Comparison of ENCODE assay signal across 8 cellular contexts in the genomic region with DNA sequence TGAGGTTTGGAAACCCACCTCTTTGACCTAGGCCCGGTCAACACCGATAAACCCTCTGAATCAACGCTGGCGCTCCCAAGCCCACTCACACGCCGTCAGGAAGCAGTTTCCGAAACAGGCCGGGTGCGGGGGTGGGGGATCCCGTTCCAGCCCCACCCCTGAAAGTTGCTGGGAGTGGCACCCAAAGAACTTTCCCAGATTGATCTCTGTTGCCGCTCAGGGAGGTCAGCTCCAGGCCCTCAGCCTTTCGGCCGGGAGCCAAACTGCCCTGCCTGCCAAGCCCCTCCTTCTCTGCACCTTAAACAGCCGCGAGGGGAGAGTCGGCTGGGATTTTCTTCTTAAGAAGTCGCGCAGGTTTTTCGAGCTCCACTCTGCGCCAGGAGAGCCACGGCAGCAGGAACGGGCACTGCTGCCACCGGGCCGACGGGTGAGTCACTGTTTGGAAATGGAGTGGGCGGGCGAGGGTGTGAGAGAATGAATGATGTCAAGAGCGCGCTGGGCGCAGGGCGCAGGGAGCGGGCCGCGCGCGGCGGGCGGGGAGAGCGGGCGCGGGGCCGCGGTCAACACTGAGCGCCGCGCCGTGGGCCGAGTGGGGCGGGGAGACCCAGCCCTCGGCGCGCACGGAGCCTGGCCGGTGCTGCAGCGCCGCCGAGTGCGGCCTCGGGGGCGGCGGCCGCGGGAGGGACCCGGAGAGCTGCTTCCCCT. TPM values are rescaled to one million over a fixed set of nuclear protein-coding genes. Genes with fewer than 3 reads are reported as not detected.
DNase-seq lines count a peak whose midpoint lies in the region; ATAC-seq and TF ChIP-seq lines count a peak whose summit lies in the region.

A gene (plus strand): TSS at position 566 of the 705 bp plus-strand sequence. CDS start 70,622 bp downstream, outside the sequence.

- H3K9me3 ChIP-seq in CD4-positive, CD25-positive, alpha-beta regulatory T cell (ENCODE audit: control insufficient read depth in 2 of 2, low read length in 2 of 2): no peaks in the 10 kb centered on the region
- H3K9me3 ChIP-seq in SK-N-MC (ENCODE audit: low read depth, low read length): no peaks in the 10 kb centered on the region
- H3K9me3 ChIP-seq in ascending aorta: no peaks in the 10 kb centered on the region
- no peaks in the 10 kb centered on the region for H3K9me3 ChIP-seq in right cardiac atrium (ENCODE audit: control insufficient read depth, low read length)
- H3K9me3 ChIP-seq in vagina: no peaks in the 10 kb centered on the region

- H3K27me3 ChIP-seq in CD4-positive, CD25-positive, alpha-beta regulatory T cell (ENCODE audit: control insufficient read depth, insufficient read depth, low read length): peaks cover 19% of the 10 kb centered on the region
- H3K27me3 ChIP-seq in ascending aorta (no peaks in the 10 kb centered on the region), right cardiac atrium (ENCODE audit: control insufficient read depth, insufficient read depth) (no peaks in the 10 kb centered on the region), vagina (no peaks in the 10 kb centered on the region)

- peak within 1 kb of the TSS; percentile 13 to 78 (median 68) for H3K4me3 Mint-ChIP-seq in CD4-positive, CD25-positive, alpha-beta regulatory T cell

- no peak within 1 kb of the TSS for H3K4me3 ChIP-seq in CD4-positive, CD25-positive, alpha-beta regulatory T cell (ENCODE audit: low read depth, low read length)
- H3K4me3 ChIP-seq in SK-N-MC (peak within 1 kb of the TSS; percentile 82), ascending aorta (peak within 1 kb of the TSS; percentile 77 to 94), right cardiac atrium (ENCODE audit: low read length) (peak within 1 kb of the TSS; percentile 75), vagina (peak within 1 kb of the TSS; percentile 94)

- peaks cover 0 to 2% (median 0%) of the 10 kb centered on the region in 7 donors for H3K9me3 Mint-ChIP-seq in CD4-positive, CD25-positive, alpha-beta regulatory T cell

- H3K9ac ChIP-seq in SK-N-MC (ENCODE audit: insufficient read length): peak within 1 kb of the TSS; percentile 46

- no peaks in the 10 kb centered on the region for H3K36me3 ChIP-seq in CD4-positive, CD25-positive, alpha-beta regulatory T cell (ENCODE audit: control insufficient read depth, insufficient read depth, low read length)
- H3K36me3 ChIP-seq in SK-N-MC (ENCODE audit: insufficient read depth, low read length) (no peaks in the 10 kb centered on the region), ascending aorta (no peaks in the 10 kb centered on the region), vagina (no peaks in the 10 kb centered on the region)

- peaks cover 8% of the 10 kb centered on the region for H3K4me1 ChIP-seq in CD4-positive, CD25-positive, alpha-beta regulatory T cell (ENCODE audit: control insufficient read depth, insufficient read depth, low read length, poor library complexity, severe bottlenecking)
- H3K4me1 ChIP-seq in ascending aorta: peaks cover 2 to 3% of the 10 kb centered on the region in 2 donors
- no peaks in the 10 kb centered on the region for H3K4me1 ChIP-seq in right cardiac atrium (ENCODE audit: control insufficient read depth, insufficient read depth, low read length)
- H3K4me1 ChIP-seq in vagina: peaks cover 30% of the 10 kb centered on the region

- no peak within 1 kb of the TSS for H3K27ac ChIP-seq in CD4-positive, CD25-positive, alpha-beta regulatory T cell (ENCODE audit: insufficient read depth, low read length, poor library complexity, severe bottlenecking)
- H3K27ac ChIP-seq in SK-N-MC: no peak within 1 kb of the TSS
- peak within 1 kb of the TSS; percentile 96 to 98 for H3K27ac ChIP-seq in ascending aorta
- peak within 1 kb of the TSS; percentile 91 for H3K27ac ChIP-seq in right cardiac atrium (ENCODE audit: low read length)
- peak within 1 kb of the TSS; percentile 94 for H3K27ac ChIP-seq in vagina

- intact Hi-C loops in ascending aorta (cut with DNase I) (loop anchor here (1.0 to 10.0 kb wide), 9 partner anchors 43 to 800 kb away; a partner anchor contains a TSS), right cardiac atrium (cut with DNase I) (loop anchor here in 2 of 4 donors (5.0 to 10.0 kb wide), 2 partner anchors 62 to 90 kb away; no protein-coding TSS in a partner anchor), posterior vena cava (cut with DNase I) (no loop called here), vagina (cut with DNase I) (no loop called here)

- peak; percentile 14 to 57 for ATAC-seq in CD4-positive, CD25-positive, alpha-beta regulatory T cell (ENCODE audit: low read depth in 2 of 2)
- ATAC-seq in GM19328 (IDR thresholded peaks at IDR 0.05; ENCODE audit: unreplicated experiment) (peak; percentile 53), HG03457 (IDR thresholded peaks at IDR 0.05; ENCODE audit: unreplicated experiment) (peak; percentile 75), right cardiac atrium (peak; percentile 96 to 98)

- H3K36me3 Mint-ChIP-seq in CD4-positive, CD25-positive, alpha-beta regulatory T cell: no peaks in the 10 kb centered on the region

- H3K27ac Mint-ChIP-seq in CD4-positive, CD25-positive, alpha-beta regulatory T cell: no peak within 1 kb of the TSS

- TF ChIP-seq POLR2A in vagina (IDR thresholded peaks at IDR 0.05): peak in 1 of 2 donors; percentile 50

- H3K27me3 Mint-ChIP-seq in CD4-positive, CD25-positive, alpha-beta regulatory T cell: peaks cover 63% of the 10 kb centered on the region

- peak in 1 of 3 donors; percentile 24 for DNase-seq in CD4-positive, CD25-positive, alpha-beta regulatory T cell
- DNase-seq in SK-N-MC (ENCODE audit: low read depth, low spot score) (no peak), ascending aorta (ENCODE audit: low spot score in 2 of 2) (peak; percentile 76 to 96), right cardiac atrium (peak; percentile 92), posterior vena cava (ENCODE audit: low spot score) (peak; percentile 97), vagina (ENCODE audit: extremely low spot score in 2 of 2) (peak in 1 of 2 donors; percentile 92)

- H3K4me1 Mint-ChIP-seq in CD4-positive, CD25-positive, alpha-beta regulatory T cell: peaks cover 2 to 12% (median 5%) of the 10 kb centered on the region in 4 donors

- no peak for TF ChIP-seq CTCF in ascending aorta (IDR thresholded peaks at IDR 0.05)
- TF ChIP-seq CTCF in vagina (IDR thresholded peaks at IDR 0.05): no peak

- WGBS in right cardiac atrium: under 1% methylated on average over 64 of the region's 64 CpGs

RNA-seq across cellular contexts. Expression of the gene that starts here (rescaled TPM):
- not detected for total RNA-seq in CD4-positive, CD25-positive, alpha-beta regulatory T cell
- polyA plus RNA-seq in CD4-positive, CD25-positive, alpha-beta regulatory T cell: not detected
- total RNA-seq in ascending aorta: 333 TPM
- total RNA-seq in right cardiac atrium: 10 to 100 TPM; 20.5 to 35.5 (median 26.2) TPM
- polyA plus RNA-seq in right cardiac atrium: 3.6 TPM
- total RNA-seq in posterior vena cava: 10 to 100 TPM; 52.1 to 66.8 TPM
- total RNA-seq in vagina: 66.5 TPM

Comparison
In these comparisons a context has a peak if more than half of its experiments do, and no peak if none do; other contexts are left out.
1. RNA of the gene that starts here (total RNA-seq): 333 TPM in ascending aorta (single experiment), 52.1 to 66.8 TPM in posterior vena cava, 66.5 TPM in vagina (single experiment) and 20.5 to 35.5 TPM in right cardiac atrium; not detected in CD4-positive, CD25-positive, alpha-beta regulatory T cell (single experiment); every median in the first group is over 10 times any median in the second.
2. Peak in ATAC-seq in CD4-positive, CD25-positive, alpha-beta regulatory T cell; RNA of the gene not detected or under 1 TPM.
3. ATAC-seq: peak in every context shown above with its lines; median percentile 97 in right cardiac atrium; 75 in HG03457; 53 in GM19328; 36 in CD4-positive, CD25-positive, alpha-beta regulatory T cell.
4. H3K27ac ChIP-seq: peak in ascending aorta (2 of 2), right cardiac atrium (single experiment) and vagina (single experiment); none in CD4-positive, CD25-positive, alpha-beta regulatory T cell (single experiment) and SK-N-MC (single experiment).